15 cellular contexts compared by ENCODE assay signal in the genomic region with DNA sequence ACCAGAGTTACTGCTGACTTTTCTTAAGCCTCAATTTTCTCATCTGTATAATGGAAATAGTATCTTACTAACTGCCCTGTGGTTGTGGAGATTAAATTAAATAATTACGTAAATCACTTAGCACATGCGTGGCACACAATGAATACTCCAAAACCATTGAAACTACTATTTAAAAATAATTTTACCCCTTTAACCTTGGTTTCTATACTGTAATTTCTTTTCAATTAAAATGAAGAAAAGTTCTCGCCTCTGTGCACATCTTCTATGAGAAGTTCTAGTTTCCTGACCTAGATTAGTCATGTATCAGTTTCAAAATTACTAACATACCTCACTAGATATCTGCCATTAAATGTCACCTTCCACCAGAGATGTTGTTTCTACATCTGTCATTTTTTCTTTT. TPM values are rescaled to one million over a fixed set of nuclear protein-coding genes. Genes with fewer than 3 reads are reported as not detected.
DNase-seq lines count a peak whose midpoint lies in the region; ATAC-seq, FAIRE-seq and TF ChIP-seq lines count a peak whose summit lies in the region.
"Had no signal": no experiment of that assay in that cellular context is flagged by ENCODE, and none has a peak within 500 bp of the region (broad histone marks: within the 10 kb centered on the region; RNA-seq: fewer than 3 reads in every experiment).

No MANE protein-coding gene starts in this region.

- no peak overlapping the region for H3K27ac ChIP-seq in GM12878 (ENCODE audit: control insufficient read depth, insufficient read depth)

- in situ Hi-C loops in GM12878 (cut with MboI), result no loop called here

- TF ChIP-seq POLR2A in GM12878 (IDR thresholded peaks at IDR 0.05; ENCODE audit: low read depth, low read length), result no peak

- H3K9me3 Mint-ChIP-seq in activated CD4-positive, alpha-beta T cell treated with anti-CD3 and anti-CD28 coated beads, Interleukin-2, amount 10 ng/mL, durations not matched to agents 24 days and 14 days, result peaks cover 7% of the 10 kb centered on the region
- H3K9me3 Mint-ChIP-seq: activated CD4-positive, alpha-beta T cell treated with anti-CD3 and anti-CD28 coated beads, Interleukin-2, amount 10 ng/mL, durations not matched to agents 7 days and 5 days had no signal

- no peaks in the 10 kb centered on the region for H3K4me1 ChIP-seq in GM12878 (ENCODE audit: control insufficient read depth, insufficient read depth, low read length)

- no peaks in the 10 kb centered on the region for H3K36me3 Mint-ChIP-seq in activated CD4-positive, alpha-beta T cell treated with anti-CD3 and anti-CD28 coated beads, Interleukin-2, amount 10 ng/mL, durations not matched to agents 24 days and 14 days (ENCODE audit: low read depth)

- CTCF ChIA-PET in GM12878 (lab: Yijun Ruan, JAX), result no interaction called here

- TF ChIP-seq EP300 in GM12878 (IDR thresholded peaks at IDR 0.05; ENCODE audit: borderline replicate concordance in 1 of 2, control insufficient read depth in 1 of 2, low read depth in 2 of 2, low read length in 2 of 2), result peak; percentile 45 to 62; a peak in 2 of 4 replicates

- no peaks in the 10 kb centered on the region for H3K27me3 ChIP-seq in GM12878 (replicated peaks in 1 of 2; ENCODE audit: control insufficient read depth in 2 of 2, insufficient read depth in 2 of 2, low read length in 1 of 2)

- BruUV-seq in GM12878 (replicated peaks; lab: Mats Ljungman, UMichigan), result no TSS peak

- no peak overlapping the region for H3K4me3 ChIP-seq in GM12878

- peaks cover 9% of the 10 kb centered on the region for H3K4me1 Mint-ChIP-seq in activated CD4-positive, alpha-beta T cell treated with anti-CD3 and anti-CD28 coated beads, Interleukin-2, amount 10 ng/mL, durations not matched to agents 24 days and 14 days

- H4K20me1 ChIP-seq in GM12878 (ENCODE audit: control insufficient read depth, insufficient read depth), result no peaks in the 10 kb centered on the region

- peak; percentile 31 for DNase-seq in GM12878 (ENCODE audit: low read depth, low spot score)
- DNase-seq in NCI-H2107 (lab: John Stamatoyannopoulos, UW), result no peak
- no peak for DNase-seq in activated CD4-positive, alpha-beta T cell treated with anti-CD3 and anti-CD28 coated beads, Interleukin-2, amount 10 ng/mL, durations not matched to agents 24 days and 14 days
- no peak for DNase-seq in activated CD4-positive, alpha-beta T cell treated with anti-CD3 and anti-CD28 coated beads, Interleukin-2, amount 50 U/mL, for 1 hour
- DNase-seq: activated CD4-positive, alpha-beta T cell treated with anti-CD3 and anti-CD28 coated beads, Interleukin-2, amount 10 ng/mL, durations not matched to agents 7 days and 5 days; activated naive CD4-positive, alpha-beta T cell treated with anti-CD3 and anti-CD28 coated beads, Interleukin-2, amount 50 U/mL, for 16 hours; mesendoderm; NCI-H187; posterior cingulate gyrus had no signal

- no peak for TF ChIP-seq RAD21 in GM12878 (IDR thresholded peaks at IDR 0.05; ENCODE audit: insufficient read depth, low read depth, low read length)

- SMC1A ChIA-PET in GM12878 (lab: Charles Lee; ENCODE audit: uncharacterized antibody, unreplicated experiment), result no interaction called here

- 1% methylated on average over 3 of the region's 3 CpGs for WGBS in GM12878 (ENCODE audit: insufficient coverage, insufficient replicate concordance, low lambda C conversion rate, missing lambda C conversion rate)

- no peak overlapping the region for H3K4me2 ChIP-seq in GM12878 (ENCODE audit: control insufficient read depth, insufficient read depth)

- no peak for TF ChIP-seq CTCF in GM12878 (IDR thresholded peaks at IDR 0.05 in 2 of 3, conservative IDR thresholded peaks at IDR 0.05 in 1 of 3; ENCODE audit: control insufficient read depth in 2 of 3, extremely low read depth in 1 of 3, insufficient read depth in 1 of 3, low read depth in 3 of 3, low read length in 3 of 3)

- intact Hi-C loops in GM12878 (cut with micrococcal nuclease; ENCODE audit: unreplicated experiment), result loop anchor here (5.0 kb wide), 1 partner anchor 111 kb away; no protein-coding TSS in a partner anchor
- intact Hi-C loops in activated CD4-positive, alpha-beta T cell treated with anti-CD3 and anti-CD28 coated beads, Interleukin-2, amount 10 ng/mL, durations not matched to agents 24 days and 14 days (cut with micrococcal nuclease), result no loop called here

- peaks cover 29% of the 10 kb centered on the region for H3K27me3 Mint-ChIP-seq in activated CD4-positive, alpha-beta T cell treated with anti-CD3 and anti-CD28 coated beads, Interleukin-2, amount 10 ng/mL, durations not matched to agents 24 days and 14 days

- no peaks in the 10 kb centered on the region for H3K79me2 ChIP-seq in GM12878 (ENCODE audit: control insufficient read depth, insufficient read depth, low read length)

- H3K27ac Mint-ChIP-seq in activated CD4-positive, alpha-beta T cell treated with anti-CD3 and anti-CD28 coated beads, Interleukin-2, amount 10 ng/mL, durations not matched to agents 24 days and 14 days, result no peak overlapping the region
- H3K27ac Mint-ChIP-seq: activated CD4-positive, alpha-beta T cell treated with anti-CD3 and anti-CD28 coated beads, Interleukin-2, amount 10 ng/mL, durations not matched to agents 7 days and 5 days had no signal

- RAD21 ChIA-PET in GM12878 (lab: Charles Lee; ENCODE audit: unreplicated experiment), result no interaction called here

- POLR2A ChIA-PET in GM12878 (lab: Charles Lee), result no interaction called here

- no peak overlapping the region for H3K4me3 Mint-ChIP-seq in activated CD4-positive, alpha-beta T cell treated with anti-CD3 and anti-CD28 coated beads, Interleukin-2, amount 10 ng/mL, durations not matched to agents 24 days and 14 days
- H3K4me3 Mint-ChIP-seq: activated CD4-positive, alpha-beta T cell treated with anti-CD3 and anti-CD28 coated beads, Interleukin-2, amount 10 ng/mL, durations not matched to agents 7 days and 5 days had no signal

- ATAC-seq in GM18870 (IDR thresholded peaks at IDR 0.05; ENCODE audit: unreplicated experiment), result peak; percentile 91
- ATAC-seq in GM21526 (IDR thresholded peaks at IDR 0.05; ENCODE audit: low FRiP score, unreplicated experiment), result peak; percentile 92
- ATAC-seq in HG03064 (IDR thresholded peaks at IDR 0.05; ENCODE audit: low read depth, unreplicated experiment), result peak; percentile 89
- peak; percentile 97 for ATAC-seq in GM12878
- ATAC-seq in HG02840 (IDR thresholded peaks at IDR 0.05; ENCODE audit: low FRiP score, unreplicated experiment), result no peak
- ATAC-seq: esophagus mucosa had no signal

- no peak overlapping the region for H3K9ac ChIP-seq in GM12878 (ENCODE audit: control insufficient read depth, insufficient read depth, low read length)

- FAIRE-seq in GM12878 (lab: Jason Lieb, UNC), result peak; percentile 70
- FAIRE-seq: H1 had no signal

- peaks cover 2% of the 10 kb centered on the region; the same call in 1 of the 3 replicates for H3K9me3 ChIP-seq in GM12878 (replicated peaks; ENCODE audit: control insufficient read depth, insufficient read depth, low read length)

- H2AFZ ChIP-seq in GM12878 (ENCODE audit: control insufficient read depth, low read depth, low read length), result no peak overlapping the region

- H3K36me3 ChIP-seq in GM12878 (ENCODE audit: control insufficient read depth in 2 of 2, insufficient read depth in 2 of 2, low read length in 1 of 2), result no peaks in the 10 kb centered on the region

TF ChIP-seq in GM12878, 131 proteins besides CTCF, POLR2A, EP300 and RAD21 (continues in another document):
- TF ChIP-seq MEF2A (IDR thresholded peaks at IDR 0.05; ENCODE audit: insufficient read depth, low read depth, low read length) (peak; percentile 50; the same call in 1 of the 2 replicates), CHD1 (IDR thresholded peaks at IDR 0.05; ENCODE audit: low read depth, low read length) (no peak), SIN3A (IDR thresholded peaks at IDR 0.05; ENCODE audit: low read depth, low read length) (no peak), GABPA (IDR thresholded peaks at IDR 0.05; ENCODE audit: low read depth) (peak; percentile 22; the same call in 1 of the 2 replicates), IKZF2 (IDR thresholded peaks at IDR 0.05) (peak; percentile 71 to 72), MAX (IDR thresholded peaks at IDR 0.05; ENCODE audit: low read depth, low read length) (no peak), MEF2B (IDR thresholded peaks at IDR 0.05; ENCODE audit: partially characterized antibody, poor library complexity, severe bottlenecking) (peak; percentile 84), ZNF622 (IDR thresholded peaks at IDR 0.05) (no peak)

RNA-seq across cellular contexts. Expression of gene SLITRK1, which starts 5.7 kb away (rescaled TPM):
- 0.19 TPM in 1 of 2 replicates, not detected in the other for total RNA-seq in GM12878 (2013; cell fraction: nucleolus; rRNA removed)
- total RNA-seq in GM12878 (2014; rRNA removed) (0.33 and 0.45 TPM in 2 replicates), GM12878 (2014; rRNA removed; fragmentation: Illumina TruSeq; extraction: Trizol) (0.27 and 0.28 TPM in 2 replicates), GM12878 (2021) (0.38 and 0.40 TPM in 2 replicates)
- not detected for polyA plus RNA-seq in GM12878 (2011; ENCODE audit: low read depth)
- polyA plus RNA-seq in GM12878 (2011; rRNA removed) (0.12 and 0.14 TPM in 2 replicates), GM12878 (2014; fragmentation: Illumina TruSeq; extraction: Trizol) (0.27 and 0.29 TPM in 2 replicates), GM12878 (2014; fragmentation: Nextera tagmentation; extraction: Ambion mirVana) (under 1 TPM; 0.03 to 0.07 TPM), GM12878 (2014; rRNA removed) (0.24 and 0.29 TPM in 2 replicates), GM12878 (2016; fragmentation: Nextera tagmentation; extraction: Ambion mirVana) (under 1 TPM; 0.10 to 0.78 TPM)
- 0.10 and 0.12 TPM in 2 replicates for polyA plus RNA-seq in GM12878 (2011; cell fraction: cytosol; rRNA removed)
- 0.34 and 0.43 TPM in 2 replicates for polyA plus RNA-seq in GM12878 (2011; cell fraction: nucleus; rRNA removed)
- polyA plus RNA-seq in GM12878 (2012), result 0.03 TPM in 1 of 2 replicates, not detected in the other
- polyA minus RNA-seq in GM12878 (2011; rRNA and poly(A)+ RNA removed), result 0.22 and 0.36 TPM in 2 replicates
- not detected in 2 replicates for polyA minus RNA-seq in GM12878 (2011; cell fraction: cytosol; rRNA and poly(A)+ RNA removed)
- polyA minus RNA-seq in GM12878 (2011; cell fraction: nucleus; rRNA and poly(A)+ RNA removed), result 0.36 and 0.77 TPM in 2 replicates
- total RNA-seq in activated CD4-positive, alpha-beta T cell treated with anti-CD3 and anti-CD28 coated beads, Interleukin-2, amount 10 ng/mL, durations not matched to agents 24 days and 14 days, result not detected in 2 replicates
- total RNA-seq: activated CD4-positive, alpha-beta T cell treated with anti-CD3 and anti-CD28 coated beads, Interleukin-2, amount 10 ng/mL, durations not matched to agents 7 days and 5 days; esophagus mucosa had no signal
